Comparison of ENCODE assay signal across 1 cellular context in the genomic region with DNA sequence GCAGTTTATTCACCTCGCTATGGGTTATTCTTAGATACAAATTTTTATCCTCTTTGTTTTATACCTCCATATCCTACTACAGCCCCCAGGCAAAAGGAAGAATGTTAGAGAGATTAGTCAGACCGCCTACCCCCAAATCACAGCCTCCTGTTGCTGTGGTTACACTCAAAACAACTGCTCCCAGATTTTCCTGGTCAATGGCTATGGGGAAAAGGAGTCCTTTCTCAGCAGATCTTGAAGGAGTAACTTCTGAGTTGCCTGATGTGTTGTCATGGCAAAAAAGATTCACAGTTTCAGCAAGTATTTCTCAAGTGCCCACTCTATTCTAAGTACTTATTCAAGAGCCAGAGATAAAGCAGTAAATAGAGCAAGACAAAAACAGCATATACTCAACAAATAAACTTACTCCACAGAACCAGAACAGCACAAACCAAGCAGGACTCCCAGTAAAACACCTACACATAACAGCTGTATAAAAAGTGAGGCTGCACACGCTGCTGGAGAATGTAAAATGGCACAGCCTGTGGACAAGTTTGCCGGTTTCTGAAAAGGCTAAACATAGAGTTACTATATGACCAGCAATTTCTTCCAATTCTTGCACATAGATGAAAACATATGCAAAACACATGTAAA.
TF ChIP-seq lines count a peak whose summit lies in the region.

No MANE protein-coding gene starts in this region.

TF ChIP-seq in WTC11, 78 proteins besides CTCF, POLR2A, EP300 and RAD21 (continued from another document):
- TF ChIP-seq, protein P1, sequence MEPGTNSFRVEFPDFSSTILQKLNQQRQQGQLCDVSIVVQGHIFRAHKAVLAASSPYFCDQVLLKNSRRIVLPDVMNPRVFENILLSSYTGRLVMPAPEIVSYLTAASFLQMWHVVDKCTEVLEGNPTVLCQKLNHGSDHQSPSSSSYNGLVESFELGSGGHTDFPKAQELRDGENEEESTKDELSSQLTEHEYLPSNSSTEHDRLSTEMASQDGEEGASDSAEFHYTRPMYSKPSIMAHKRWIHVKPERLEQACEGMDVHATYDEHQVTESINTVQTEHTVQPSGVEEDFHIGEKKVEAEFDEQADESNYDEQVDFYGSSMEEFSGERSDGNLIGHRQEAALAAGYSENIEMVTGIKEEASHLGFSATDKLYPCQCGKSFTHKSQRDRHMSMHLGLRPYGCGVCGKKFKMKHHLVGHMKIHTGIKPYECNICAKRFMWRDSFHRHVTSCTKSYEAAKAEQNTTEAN (CRISPR knock-in tag; IDR thresholded peaks at IDR 0.05): no peak
- TF ChIP-seq ZNF219 (CRISPR knock-in tag; IDR thresholded peaks at IDR 0.05; ENCODE audit: borderline replicate concordance) (no peak), SOX15 (CRISPR knock-in tag; IDR thresholded peaks at IDR 0.05) (no peak), TCF7 (CRISPR knock-in tag; IDR thresholded peaks at IDR 0.05; ENCODE audit: low read depth) (no peak)
- TF ChIP-seq, protein P2, sequence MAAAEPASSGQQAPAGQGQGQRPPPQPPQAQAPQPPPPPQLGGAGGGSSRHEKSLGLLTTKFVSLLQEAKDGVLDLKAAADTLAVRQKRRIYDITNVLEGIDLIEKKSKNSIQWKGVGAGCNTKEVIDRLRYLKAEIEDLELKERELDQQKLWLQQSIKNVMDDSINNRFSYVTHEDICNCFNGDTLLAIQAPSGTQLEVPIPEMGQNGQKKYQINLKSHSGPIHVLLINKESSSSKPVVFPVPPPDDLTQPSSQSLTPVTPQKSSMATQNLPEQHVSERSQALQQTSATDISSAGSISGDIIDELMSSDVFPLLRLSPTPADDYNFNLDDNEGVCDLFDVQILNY (CRISPR knock-in tag; IDR thresholded peaks at IDR 0.05): no peak
